Comparison of ENCODE assay signal across 8 cellular contexts in genomic region chr15:88704791-88705768, GRCh38.
DNase-seq lines count a peak whose midpoint lies in the region; ATAC-seq and TF ChIP-seq lines count a peak whose summit lies in the region.

No MANE protein-coding gene starts in this region.

- no peaks in the 10 kb centered on the region for H3K36me3 Mint-ChIP-seq in activated naive CD4-positive, alpha-beta T cell treated with anti-CD3 and anti-CD28 coated beads, Interleukin-2, amount 50 U/mL, for 72 hours

- H3K27me3 ChIP-seq in H7 (ENCODE audit: control insufficient read depth, insufficient read depth, low read length) (peaks cover 27% of the 10 kb centered on the region), cardiac muscle cell (peaks cover 84% of the 10 kb centered on the region), WERI-Rb-1 (ENCODE audit: insufficient read depth, low read depth, severe bottlenecking) (no peaks in the 10 kb centered on the region)

- H3K36me3 ChIP-seq in H7 (replicated peaks; ENCODE audit: control insufficient read depth, insufficient read depth, low read length) (no peaks in the 10 kb centered on the region), cardiac muscle cell (no peaks in the 10 kb centered on the region), WERI-Rb-1 (no peaks in the 10 kb centered on the region)

- H3K9me3 ChIP-seq in cardiac muscle cell (ENCODE audit: low read depth) = no peaks in the 10 kb centered on the region
- H3K9me3 ChIP-seq in WERI-Rb-1 (ENCODE audit: severe bottlenecking) = no peaks in the 10 kb centered on the region

- H3K27ac ChIP-seq in cardiac muscle cell = no peak overlapping the region
- no peak overlapping the region for H3K27ac ChIP-seq in WERI-Rb-1

- no peaks in the 10 kb centered on the region for H3K4me1 ChIP-seq in cardiac muscle cell (ENCODE audit: low read depth)

- TF ChIP-seq CTCF in cardiac muscle cell (IDR thresholded peaks at IDR 0.05; ENCODE audit: low read depth, low read length) (no peak), omental fat pad (IDR thresholded peaks at IDR 0.05) (no peak), WERI-Rb-1 (IDR thresholded peaks at IDR 0.05; ENCODE audit: low read depth, low read length) (no peak)

- peak overlapping the region in 1 of 2 donors; percentile 15 for H3K27ac Mint-ChIP-seq in activated naive CD4-positive, alpha-beta T cell treated with anti-CD3 and anti-CD28 coated beads, Interleukin-2, amount 50 U/mL, for 72 hours

- ATAC-seq in activated naive CD4-positive, alpha-beta T cell treated with anti-CD3 and anti-CD28 coated beads, Interleukin-2, amount 50 U/mL, for 72 hours = peak; percentile 34 to 43
- ATAC-seq in omental fat pad (ENCODE audit: low FRiP score) = peak; percentile 60

- no peaks in the 10 kb centered on the region for H3K9me3 Mint-ChIP-seq in activated naive CD4-positive, alpha-beta T cell treated with anti-CD3 and anti-CD28 coated beads, Interleukin-2, amount 50 U/mL, for 72 hours

- DNase-seq in H7 (peak; percentile 90), cardiac muscle cell (ENCODE audit: low read depth in 1 of 2, low spot score in 1 of 2) (peak; percentile 37 to 78), omental fat pad (ENCODE audit: low spot score) (no peak), T-helper 9 cell (no peak), NOMO-1 (lab: John Stamatoyannopoulos, UW; ENCODE audit: unreplicated experiment in 2 of 2) (no peak), erythroblast (lab: John Stamatoyannopoulos, UW) (no peak), WERI-Rb-1 (no peak)
- DNase-seq in activated naive CD4-positive, alpha-beta T cell treated with anti-CD3 and anti-CD28 coated beads, Interleukin-2, amount 50 U/mL, for 72 hours (ENCODE audit: low spot score in 2 of 2) = no peak

- H3K4me3 ChIP-seq in H7 (ENCODE audit: insufficient read depth, low read depth, low read length) = peak overlapping the region; percentile 51
- peak overlapping the region; percentile 27 for H3K4me3 ChIP-seq in cardiac muscle cell
- H3K4me3 ChIP-seq in WERI-Rb-1 (ENCODE audit: low read depth, low read length) = no peak overlapping the region

- no peak for TF ChIP-seq POLR2A in erythroblast (IDR thresholded peaks at IDR 0.05; ENCODE audit: low read length)

Comparison
In these comparisons a context has a peak if more than half of its experiments do, and no peak if none do; other contexts are left out.
1. DNase-seq: peak in H7 (single experiment) and cardiac muscle cell (2 of 2); none in activated naive CD4-positive, alpha-beta T cell treated with anti-CD3 and anti-CD28 coated beads, Interleukin-2, amount 50 U/mL, for 72 hours (0 of 2), omental fat pad (single experiment), T-helper 9 cell (single experiment), NOMO-1 (0 of 2), erythroblast (0 of 2) and WERI-Rb-1 (single experiment).